1 cellular context compared by ENCODE assay signal in the genomic region with DNA sequence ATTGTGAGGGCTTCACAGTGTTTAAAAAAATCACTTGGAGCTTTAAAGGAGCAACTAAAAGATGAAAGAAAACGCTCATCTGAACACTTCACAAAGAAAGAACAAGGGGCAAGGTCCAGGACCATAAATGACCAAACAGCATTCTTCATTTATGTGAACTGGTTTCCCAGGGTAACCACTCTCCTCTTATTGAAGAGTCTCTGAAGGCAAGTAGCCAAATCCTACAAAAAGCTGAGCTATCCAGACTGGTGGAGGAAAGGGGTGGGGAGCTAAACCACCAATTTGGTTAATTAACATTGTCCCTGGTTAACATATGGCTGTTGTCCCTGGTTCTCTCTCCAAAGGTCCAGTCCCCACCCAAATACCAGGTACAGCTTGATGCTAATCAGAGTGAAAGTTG.
TF ChIP-seq lines count a peak whose summit lies in the region.

No MANE protein-coding gene starts in this region.

TF ChIP-seq in HepG2, 621 proteins besides CTCF, POLR2A, EP300 and RAD21 (continued from another document and continues in another):
- TF ChIP-seq ARID4A (CRISPR knock-in tag; IDR thresholded peaks at IDR 0.05; ENCODE audit: borderline replicate concordance) (no peak), HNF4A (CRISPR knock-in tag; IDR thresholded peaks at IDR 0.05) (peak; percentile 65), PAWR (CRISPR knock-in tag; IDR thresholded peaks at IDR 0.05; ENCODE audit: borderline replicate concordance) (no peak), SCMH1 (CRISPR knock-in tag; IDR thresholded peaks at IDR 0.05; ENCODE audit: borderline replicate concordance) (no peak), MIER2 (CRISPR knock-in tag; IDR thresholded peaks at IDR 0.05) (no peak), TSC22D2 (CRISPR knock-in tag; IDR thresholded peaks at IDR 0.05; ENCODE audit: borderline replicate concordance) (no peak), NBN (conservative IDR thresholded peaks at IDR 0.05) (no peak), ZNF354B (CRISPR knock-in tag; IDR thresholded peaks at IDR 0.05) (no peak), TEAD3 (CRISPR knock-in tag; optimal IDR thresholded peaks at IDR 0.05; ENCODE audit: borderline replicate concordance) (peak; percentile 12), ZNF572 (CRISPR knock-in tag; IDR thresholded peaks at IDR 0.05) (no peak), CCAR2 (optimal IDR thresholded peaks at IDR 0.05; ENCODE audit: low read depth, low read length) (no peak), ZSCAN20 (CRISPR knock-in tag; IDR thresholded peaks at IDR 0.05; ENCODE audit: borderline replicate concordance) (no peak), ZNF276 (CRISPR knock-in tag; IDR thresholded peaks at IDR 0.05; ENCODE audit: low read depth) (no peak), KAT8 (CRISPR knock-in tag; IDR thresholded peaks at IDR 0.05) (no peak), SMARCC2 (IDR thresholded peaks at IDR 0.05) (no peak), REL (CRISPR knock-in tag; conservative IDR thresholded peaks at IDR 0.05) (no peak), ZNF619 (CRISPR knock-in tag; IDR thresholded peaks at IDR 0.05) (no peak), ZNF3 (CRISPR knock-in tag; IDR thresholded peaks at IDR 0.05) (no peak), HOMEZ (CRISPR knock-in tag; IDR thresholded peaks at IDR 0.05; ENCODE audit: low read depth) (no peak), AKNA (CRISPR knock-in tag; IDR thresholded peaks at IDR 0.05; ENCODE audit: borderline replicate concordance) (no peak), FOXJ3 (CRISPR knock-in tag; IDR thresholded peaks at IDR 0.05; ENCODE audit: borderline replicate concordance) (no peak), ZNF687 (CRISPR knock-in tag; IDR thresholded peaks at IDR 0.05) (no peak), SAP130 (CRISPR knock-in tag; IDR thresholded peaks at IDR 0.05; ENCODE audit: low read depth) (0 out of 2 replicates have a peak, but pooled peaks have one; percentile 18), BATF2 (CRISPR knock-in tag; IDR thresholded peaks at IDR 0.05) (no peak), MIER3 (CRISPR knock-in tag; IDR thresholded peaks at IDR 0.05; ENCODE audit: borderline replicate concordance) (no peak), ZNF670 (CRISPR knock-in tag; IDR thresholded peaks at IDR 0.05; ENCODE audit: borderline replicate concordance) (no peak), CEBPG (CRISPR knock-in tag; IDR thresholded peaks at IDR 0.05) (no peak), ZNF281 (CRISPR knock-in tag; IDR thresholded peaks at IDR 0.05; ENCODE audit: borderline replicate concordance) (no peak)
- TF ChIP-seq, protein P1, sequence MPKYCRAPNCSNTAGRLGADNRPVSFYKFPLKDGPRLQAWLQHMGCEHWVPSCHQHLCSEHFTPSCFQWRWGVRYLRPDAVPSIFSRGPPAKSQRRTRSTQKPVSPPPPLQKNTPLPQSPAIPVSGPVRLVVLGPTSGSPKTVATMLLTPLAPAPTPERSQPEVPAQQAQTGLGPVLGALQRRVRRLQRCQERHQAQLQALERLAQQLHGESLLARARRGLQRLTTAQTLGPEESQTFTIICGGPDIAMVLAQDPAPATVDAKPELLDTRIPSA (CRISPR knock-in tag; IDR thresholded peaks at IDR 0.05; ENCODE audit: borderline replicate concordance), result no peak
- TF ChIP-seq, protein P2, sequence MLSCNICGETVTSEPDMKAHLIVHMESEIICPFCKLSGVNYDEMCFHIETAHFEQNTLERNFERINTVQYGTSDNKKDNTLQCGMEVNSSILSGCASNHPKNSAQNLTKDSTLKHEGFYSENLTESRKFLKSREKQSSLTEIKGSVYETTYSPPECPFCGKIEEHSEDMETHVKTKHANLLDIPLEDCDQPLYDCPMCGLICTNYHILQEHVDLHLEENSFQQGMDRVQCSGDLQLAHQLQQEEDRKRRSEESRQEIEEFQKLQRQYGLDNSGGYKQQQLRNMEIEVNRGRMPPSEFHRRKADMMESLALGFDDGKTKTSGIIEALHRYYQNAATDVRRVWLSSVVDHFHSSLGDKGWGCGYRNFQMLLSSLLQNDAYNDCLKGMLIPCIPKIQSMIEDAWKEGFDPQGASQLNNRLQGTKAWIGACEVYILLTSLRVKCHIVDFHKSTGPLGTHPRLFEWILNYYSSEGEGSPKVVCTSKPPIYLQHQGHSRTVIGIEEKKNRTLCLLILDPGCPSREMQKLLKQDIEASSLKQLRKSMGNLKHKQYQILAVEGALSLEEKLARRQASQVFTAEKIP (CRISPR knock-in tag; IDR thresholded peaks at IDR 0.05; ENCODE audit: borderline replicate concordance), result no peak
